In genomic region chr2:217604527-217605279, GRCh38 we compare ENCODE assay signal across 27 cellular contexts.
DNase-seq lines count a peak whose midpoint lies in the region; ATAC-seq and TF ChIP-seq lines count a peak whose summit lies in the region.
"Had no signal": no experiment of that assay in that cellular context is flagged by ENCODE, and none has a peak within 500 bp of the region (broad histone marks: within the 10 kb centered on the region; RNA-seq: fewer than 3 reads in every experiment).

No MANE protein-coding gene starts in this region.

- H3K36me3 ChIP-seq in heart left ventricle: no peaks in the 10 kb centered on the region
- H3K36me3 ChIP-seq in gastroesophageal sphincter: no peaks in the 10 kb centered on the region
- H3K36me3 ChIP-seq: BLaER1 treated with 17β-estradiol and CSF1 and Interleukin-3, amounts not matched to agents 10 nM and 100 nM; SJSA1; stomach had no signal

- peaks cover 0 to 25% (median 11%) of the 10 kb centered on the region in 12 donors for H3K4me1 ChIP-seq in heart left ventricle
- H3K4me1 ChIP-seq in gastroesophageal sphincter: peaks cover 0 to 10% (median 0%) of the 10 kb centered on the region in 3 donors
- H3K4me1 ChIP-seq: SJSA1, stomach had no signal

- peaks cover 9% of the 10 kb centered on the region for H3K27me3 Mint-ChIP-seq in nephron progenitor cell (ENCODE audit: low read depth, poor library complexity)
- peaks cover 2% of the 10 kb centered on the region for H3K27me3 Mint-ChIP-seq in activated CD4-positive, alpha-beta T cell treated with anti-CD3 and anti-CD28 coated beads, Interleukin-2, amount 10 ng/mL, durations not matched to agents 24 days and 14 days
- H3K27me3 Mint-ChIP-seq: activated naive CD4-positive, alpha-beta T cell treated with anti-CD3 and anti-CD28 coated beads, Interleukin-2, amount 50 U/mL, for 24 hours had no signal

- TF ChIP-seq CTCF in heart left ventricle (IDR thresholded peaks at IDR 0.05): no peak
- TF ChIP-seq CTCF in nephron progenitor cell (IDR thresholded peaks at IDR 0.05): no peak
- TF ChIP-seq CTCF in gastroesophageal sphincter (IDR thresholded peaks at IDR 0.05): no peak

- WGBS in heart left ventricle, 4 donors: 13 to 19% (median 16%) methylated on average over 10 of the region's 10 CpGs
- WGBS in gastroesophageal sphincter (ENCODE audit: low coverage in 1 of 2), 2 donors: 33 to 75% methylated on average over 2 to 8 of the region's 10 CpGs

- H3K4me3 Mint-ChIP-seq in nephron progenitor cell: no peak overlapping the region
- H3K4me3 Mint-ChIP-seq in activated CD4-positive, alpha-beta T cell treated with anti-CD3 and anti-CD28 coated beads, Interleukin-2, amount 10 ng/mL, durations not matched to agents 24 days and 14 days: no peak overlapping the region
- H3K4me3 Mint-ChIP-seq: activated naive CD4-positive, alpha-beta T cell treated with anti-CD3 and anti-CD28 coated beads, Interleukin-2, amount 50 U/mL, for 24 hours; activated T-cell treated with anti-CD3 and anti-CD28 coated beads, Interleukin-2, amount 50 U/mL, for 72 hours; dendritic cell treated with granulocyte-macrophage colony-stimulating factor and Interleukin-4, amounts not matched to agents 40 ng/mL and 50 ng/mL, for 4 days; H9; WTC11 had no signal

- ATAC-seq in Right ventricle myocardium inferior (peak; percentile 82), heart left ventricle (peak; percentile 67 to 86 (median 78)), HG03354 (IDR thresholded peaks at IDR 0.05; ENCODE audit: poor library complexity, severe bottlenecking, unreplicated experiment) (no peak), gastroesophageal sphincter (no peak)
- ATAC-seq: activated T-cell treated with anti-CD3 and anti-CD28 coated beads, Interleukin-2, amount 50 U/mL, for 72 hours; GM12878; HepG2; PC-3; WTC11 had no signal

- H3K27ac ChIP-seq in heart left ventricle (peak overlapping the region; percentile 4 to 68 (median 40)), gastroesophageal sphincter (no peak overlapping the region)
- H3K27ac ChIP-seq: BLaER1 treated with 17β-estradiol and CSF1 and Interleukin-3, amounts not matched to agents 10 nM and 100 nM; SJSA1; skin epidermis; stomach had no signal

- H3K36me3 Mint-ChIP-seq in nephron progenitor cell (ENCODE audit: low read depth): no peaks in the 10 kb centered on the region
- no peaks in the 10 kb centered on the region for H3K36me3 Mint-ChIP-seq in activated CD4-positive, alpha-beta T cell treated with anti-CD3 and anti-CD28 coated beads, Interleukin-2, amount 10 ng/mL, durations not matched to agents 24 days and 14 days (ENCODE audit: low read depth)
- H3K36me3 Mint-ChIP-seq: activated naive CD4-positive, alpha-beta T cell treated with anti-CD3 and anti-CD28 coated beads, Interleukin-2, amount 50 U/mL, for 24 hours; WTC11 had no signal

- H3K4me1 Mint-ChIP-seq in nephron progenitor cell: peaks cover 46% of the 10 kb centered on the region
- peaks cover 5% of the 10 kb centered on the region for H3K4me1 Mint-ChIP-seq in activated CD4-positive, alpha-beta T cell treated with anti-CD3 and anti-CD28 coated beads, Interleukin-2, amount 10 ng/mL, durations not matched to agents 24 days and 14 days

- H3K9me3 ChIP-seq in heart left ventricle (no peaks in the 10 kb centered on the region), gastroesophageal sphincter (no peaks in the 10 kb centered on the region)
- H3K9me3 ChIP-seq: BLaER1 treated with 17β-estradiol and CSF1 and Interleukin-3, amounts not matched to agents 10 nM and 100 nM; SJSA1; stomach had no signal

- peak; percentile 75 for DNase-seq in Right ventricle myocardium inferior (ENCODE audit: missing footprints)
- DNase-seq in cardiac septum (ENCODE audit: low spot score): no peak
- peak in 3 of 5 donors; percentile 33 to 66 (median 56) for DNase-seq in heart left ventricle
- DNase-seq in nephron progenitor cell: peak; percentile 8
- DNase-seq in T-helper 2 cell: no peak
- no peak for DNase-seq in activated CD4-positive, alpha-beta T cell treated with anti-CD3 and anti-CD28 coated beads, Interleukin-2, amount 10 ng/mL, durations not matched to agents 24 days and 14 days
- DNase-seq: activated T-cell treated with anti-CD3 and anti-CD28 coated beads, Interleukin-2, amount 50 U/mL, for 72 hours; foreskin fibroblast; GF-D8; H9; NCI-H1105 treated with DMSO at 0.1 percent for 48 hours; NCI-H82; occipital lobe; PC-3; stimulated activated CD4-positive, alpha-beta T cell treated with anti-CD3 and anti-CD28 coated beads, Interleukin-2, amount 100 ng/mL, for 48 hours; stomach; trophoblast cell had no signal

- intact Hi-C loops in Right ventricle myocardium inferior (cut with DNase I): no loop called here
- intact Hi-C loops in cardiac septum (cut with DNase I): loop anchor here (5.0 kb wide), 1 partner anchor 77 kb away; no protein-coding TSS in a partner anchor
- intact Hi-C loops in heart left ventricle (cut with DNase I): no loop called here
- intact Hi-C loops in activated CD4-positive, alpha-beta T cell treated with anti-CD3 and anti-CD28 coated beads, Interleukin-2, amount 10 ng/mL, durations not matched to agents 24 days and 14 days (cut with micrococcal nuclease): no loop called here

- H3K9me3 Mint-ChIP-seq in nephron progenitor cell: no peaks in the 10 kb centered on the region
- no peaks in the 10 kb centered on the region for H3K9me3 Mint-ChIP-seq in activated CD4-positive, alpha-beta T cell treated with anti-CD3 and anti-CD28 coated beads, Interleukin-2, amount 10 ng/mL, durations not matched to agents 24 days and 14 days
- H3K9me3 Mint-ChIP-seq: activated naive CD4-positive, alpha-beta T cell treated with anti-CD3 and anti-CD28 coated beads, Interleukin-2, amount 50 U/mL, for 24 hours; activated T-cell treated with anti-CD3 and anti-CD28 coated beads, Interleukin-2, amount 50 U/mL, for 72 hours; dendritic cell treated with granulocyte-macrophage colony-stimulating factor and Interleukin-4, amounts not matched to agents 40 ng/mL and 50 ng/mL, for 4 days; H9 had no signal

- H3K27me3 ChIP-seq in heart left ventricle: no peaks in the 10 kb centered on the region
- no peaks in the 10 kb centered on the region for H3K27me3 ChIP-seq in gastroesophageal sphincter
- H3K27me3 ChIP-seq: BLaER1 treated with 17β-estradiol and CSF1 and Interleukin-3, amounts not matched to agents 10 nM and 100 nM; stomach had no signal

- peak overlapping the region in 2 of 12 donors; percentile 1 to 4 for H3K4me3 ChIP-seq in heart left ventricle
- no peak overlapping the region for H3K4me3 ChIP-seq in gastroesophageal sphincter
- H3K4me3 ChIP-seq: BLaER1 treated with 17β-estradiol and CSF1 and Interleukin-3, amounts not matched to agents 10 nM and 100 nM; GM12878; SJSA1; skin epidermis; stomach had no signal

- TF ChIP-seq POLR2A in heart left ventricle (IDR thresholded peaks at IDR 0.05) (no peak), gastroesophageal sphincter (IDR thresholded peaks at IDR 0.05) (no peak)

- TF ChIP-seq EP300 in gastroesophageal sphincter (IDR thresholded peaks at IDR 0.05): no peak

- H3K27ac Mint-ChIP-seq in nephron progenitor cell: peak overlapping the region; percentile 43
- no peak overlapping the region for H3K27ac Mint-ChIP-seq in activated CD4-positive, alpha-beta T cell treated with anti-CD3 and anti-CD28 coated beads, Interleukin-2, amount 10 ng/mL, durations not matched to agents 24 days and 14 days
- H3K27ac Mint-ChIP-seq: activated naive CD4-positive, alpha-beta T cell treated with anti-CD3 and anti-CD28 coated beads, Interleukin-2, amount 50 U/mL, for 24 hours; activated T-cell treated with anti-CD3 and anti-CD28 coated beads, Interleukin-2, amount 50 U/mL, for 72 hours; dendritic cell treated with granulocyte-macrophage colony-stimulating factor and Interleukin-4, amounts not matched to agents 40 ng/mL and 50 ng/mL, for 4 days; WTC11 had no signal

Comparison
In these comparisons a context has a peak if more than half of its experiments do, and no peak if none do; other contexts are left out.
1. DNase-seq: peak in Right ventricle myocardium inferior (single experiment), heart left ventricle (3 of 5) and nephron progenitor cell (single experiment); none in cardiac septum (single experiment), T-helper 2 cell (0 of 5) and activated CD4-positive, alpha-beta T cell treated with anti-CD3 and anti-CD28 coated beads, Interleukin-2, amount 10 ng/mL, durations not matched to agents 24 days and 14 days (single experiment).
2. ATAC-seq: peak in Right ventricle myocardium inferior (single experiment) and heart left ventricle (4 of 4); none in HG03354 (single experiment) and gastroesophageal sphincter (single experiment).
3. H3K27ac ChIP-seq: peak in heart left ventricle (12 of 12); none in gastroesophageal sphincter (0 of 4).